ENCODE assay signal across 1 cellular context in genomic region chr5:37370864-37371726, GRCh38.
TF ChIP-seq lines count a peak whose summit lies in the region.

Gene NUP155 (minus strand): TSS chr5:37371106. CDS start chr5:37370977, 129 bp downstream.

TF ChIP-seq in HepG2, 621 proteins besides CTCF, POLR2A, EP300 and RAD21 (continued from another document and continues in another):
- TF ChIP-seq KIAA2018 (CRISPR knock-in tag; IDR thresholded peaks at IDR 0.05; ENCODE audit: borderline replicate concordance) (no peak), LRRFIP1 (CRISPR knock-in tag; conservative IDR thresholded peaks at IDR 0.05) (no peak), TFDP2 (CRISPR knock-in tag; IDR thresholded peaks at IDR 0.05) (peak; percentile 96), U2AF2 (IDR thresholded peaks at IDR 0.05; ENCODE audit: low read depth, low read length) (no peak), THAP9 (CRISPR knock-in tag; IDR thresholded peaks at IDR 0.05; ENCODE audit: borderline replicate concordance) (peak; percentile 71; the same call in 1 of the 2 replicates), REST (IDR thresholded peaks at IDR 0.05; ENCODE audit: borderline replicate concordance in 1 of 2, low read depth in 1 of 2, low read length in 2 of 2) (0 out of 4 replicates have a peak, but pooled peaks of 1 of the 2 experiments have one; percentile 38), ZNF230 (CRISPR knock-in tag; IDR thresholded peaks at IDR 0.05) (no peak), ZNF331 (CRISPR knock-in tag; IDR thresholded peaks at IDR 0.05) (no peak), PRPF4 (IDR thresholded peaks at IDR 0.05; ENCODE audit: low read depth, low read length, poor library complexity, severe bottlenecking) (no peak), SUZ12 (IDR thresholded peaks at IDR 0.05; ENCODE audit: low read depth, low read length) (no peak), ZBTB25 (CRISPR knock-in tag; IDR thresholded peaks at IDR 0.05) (no peak; the same call in 1 of the 2 replicates), TRIM22 (IDR thresholded peaks at IDR 0.05) (no peak), HNF4A (CRISPR knock-in tag; IDR thresholded peaks at IDR 0.05) (no peak), ZNF569 (CRISPR knock-in tag; IDR thresholded peaks at IDR 0.05; ENCODE audit: borderline replicate concordance) (no peak), YY1 (IDR thresholded peaks at IDR 0.05; ENCODE audit: insufficient read depth, insufficient replicate concordance, low read depth, low read length) (no peak), ZNF235 (CRISPR knock-in tag; IDR thresholded peaks at IDR 0.05; ENCODE audit: borderline replicate concordance) (no peak), ZNF101 (CRISPR knock-in tag; IDR thresholded peaks at IDR 0.05; ENCODE audit: borderline replicate concordance, low read depth) (no peak), ZNF142 (CRISPR knock-in tag; IDR thresholded peaks at IDR 0.05) (no peak), ZNF326 (CRISPR knock-in tag; IDR thresholded peaks at IDR 0.05; ENCODE audit: borderline replicate concordance) (no peak), CBX5 (CRISPR knock-in tag; IDR thresholded peaks at IDR 0.05; ENCODE audit: borderline replicate concordance) (no peak; the same call in 1 of the 2 replicates), ZNF552 (CRISPR knock-in tag; IDR thresholded peaks at IDR 0.05; ENCODE audit: borderline replicate concordance) (no peak)
